ENCODE assay signal across 1 cellular context in genomic region chr16:87519170-87519569, GRCh38.
A peak's percentile ranks its signal among the peaks of the same experiment; 100 is the strongest.
TF ChIP-seq lines count a peak whose summit lies in the region.

No MANE protein-coding gene starts in this region.

TF ChIP-seq in HepG2, 621 proteins besides CTCF, POLR2A, EP300 and RAD21 (continued from another document):
- TF ChIP-seq MAFK (conservative IDR thresholded peaks at IDR 0.05 in 1 of 2, IDR thresholded peaks at IDR 0.05 in 1 of 2; ENCODE audit: low read length in 2 of 2): peak in 1 of 2 experiments; percentile 49; a peak in 2 of 4 replicates
